In the genomic region with DNA sequence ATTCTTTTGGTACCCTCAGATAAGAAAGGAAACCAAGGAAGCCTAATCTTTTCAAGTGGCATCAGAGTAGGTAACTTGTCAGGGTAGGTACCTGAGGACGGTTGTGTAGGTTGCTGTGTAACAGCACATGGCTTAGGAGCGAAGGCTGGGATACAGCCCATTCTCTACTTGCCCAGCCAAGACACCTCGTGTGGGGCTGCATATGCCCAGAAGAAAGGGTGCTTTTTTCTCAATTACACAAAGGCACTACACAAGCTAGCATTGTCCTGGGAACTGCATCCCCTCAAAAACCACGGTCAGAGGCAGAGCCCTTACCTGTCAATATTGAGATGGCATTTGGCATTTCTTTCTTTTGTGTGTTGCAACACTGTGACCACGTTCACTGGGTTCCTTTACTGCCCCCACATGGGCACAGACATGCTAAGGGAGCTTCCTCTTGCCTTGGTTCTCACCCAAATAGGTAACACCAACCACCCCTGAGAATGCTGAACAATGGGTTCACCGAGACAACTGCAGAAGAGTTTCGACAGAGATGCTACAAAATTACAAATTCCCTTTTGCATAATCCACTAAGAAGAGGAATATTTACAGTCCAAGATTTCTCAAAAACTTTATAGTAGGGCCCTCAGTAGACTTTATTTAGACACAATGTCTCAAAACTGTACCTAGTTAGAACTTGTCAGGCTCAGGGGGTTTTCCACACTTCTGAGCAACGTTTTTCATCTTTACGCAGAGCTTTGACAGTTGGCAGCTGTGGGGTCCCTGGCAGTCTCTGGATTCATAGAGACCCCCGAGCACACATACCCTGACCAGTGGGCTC, we compare ENCODE assay signal across 10 cellular contexts. TPM values are rescaled to one million over a fixed set of nuclear protein-coding genes. Genes with fewer than 3 reads are reported as not detected.
DNase-seq lines count a peak whose midpoint lies in the region; ATAC-seq and TF ChIP-seq lines count a peak whose summit lies in the region.
"Had no signal": no experiment of that assay in that cellular context is flagged by ENCODE, and none has a peak within 500 bp of the region (broad histone marks: within the 10 kb centered on the region; RNA-seq: fewer than 3 reads in every experiment).

No MANE protein-coding gene starts in this region.

- H3K9me3 Mint-ChIP-seq in activated CD8-positive, alpha-beta T cell treated with anti-CD3 and anti-CD28 coated beads, Interleukin-2, amount 10 ng/mL, durations not matched to agents 7 days and 5 days (ENCODE audit: insufficient read depth) = no peaks in the 10 kb centered on the region
- no peaks in the 10 kb centered on the region for H3K9me3 Mint-ChIP-seq in neural progenitor cell

- peak; percentile 51 for DNase-seq in activated CD8-positive, alpha-beta T cell treated with anti-CD3 and anti-CD28 coated beads, Interleukin-2, amount 10 ng/mL, durations not matched to agents 7 days and 5 days
- DNase-seq in ecto neural progenitor cell (ENCODE audit: low spot score) = no peak
- DNase-seq in omental fat pad (ENCODE audit: low spot score) = no peak
- no peak for DNase-seq in NCI-H748 treated with DMSO at 0.1 percent for 48 hours (lab: John Stamatoyannopoulos, UW)
- DNase-seq in neural progenitor cell (ENCODE audit: low spot score) = no peak
- DNase-seq: NCI-H82 had no signal

- peak overlapping the region; percentile 3 for H3K4me3 Mint-ChIP-seq in activated CD8-positive, alpha-beta T cell treated with anti-CD3 and anti-CD28 coated beads, Interleukin-2, amount 10 ng/mL, durations not matched to agents 7 days and 5 days
- no peak overlapping the region for H3K4me3 Mint-ChIP-seq in neural progenitor cell

- CTCF ChIA-PET in activated CD8-positive, alpha-beta T cell treated with anti-CD3 and anti-CD28 coated beads, Interleukin-2, amount 10 ng/mL, durations not matched to agents 7 days and 5 days (lab: Charles Lee) = interaction anchor here (0.8 to 4.6 kb wide), 26 partner anchors 9 to 108 kb away, joined by 3 to 53 read pairs (median 4); no protein-coding TSS in a partner anchor

- H3K27me3 Mint-ChIP-seq in activated CD8-positive, alpha-beta T cell treated with anti-CD3 and anti-CD28 coated beads, Interleukin-2, amount 10 ng/mL, durations not matched to agents 7 days and 5 days (ENCODE audit: low read depth) = no peaks in the 10 kb centered on the region
- H3K27me3 Mint-ChIP-seq in neural progenitor cell (ENCODE audit: insufficient read depth, low read depth) = no peaks in the 10 kb centered on the region

- H3K27ac Mint-ChIP-seq in activated CD8-positive, alpha-beta T cell treated with anti-CD3 and anti-CD28 coated beads, Interleukin-2, amount 10 ng/mL, durations not matched to agents 7 days and 5 days = peak overlapping the region; percentile 27
- no peak overlapping the region for H3K27ac Mint-ChIP-seq in neural progenitor cell

- no peaks in the 10 kb centered on the region for H3K9me3 ChIP-seq in neural progenitor cell (ENCODE audit: low read depth)

- TF ChIP-seq CTCF in omental fat pad (IDR thresholded peaks at IDR 0.05) (no peak), neural progenitor cell (IDR thresholded peaks at IDR 0.05) (no peak)

- no peak overlapping the region for H3K4me2 ChIP-seq in neural progenitor cell

- no peak overlapping the region for H3K9ac ChIP-seq in neural progenitor cell

- H3F3A ChIP-seq in neural progenitor cell (ENCODE audit: low read depth) = no peaks in the 10 kb centered on the region

- H3K79me2 ChIP-seq in neural progenitor cell (ENCODE audit: low read depth) = no peaks in the 10 kb centered on the region

- no peak overlapping the region for H2AFZ ChIP-seq in neural progenitor cell (replicated peaks)

- H3K4me3 ChIP-seq in GM08714 (ENCODE audit: low read length) (peak overlapping the region; percentile 33; the same call in 1 of the 2 replicates), neural progenitor cell (no peak overlapping the region)

- H3K4me1 Mint-ChIP-seq in activated CD8-positive, alpha-beta T cell treated with anti-CD3 and anti-CD28 coated beads, Interleukin-2, amount 10 ng/mL, durations not matched to agents 7 days and 5 days (ENCODE audit: low read depth) = peaks cover 24% of the 10 kb centered on the region
- peaks cover 5% of the 10 kb centered on the region for H3K4me1 Mint-ChIP-seq in neural progenitor cell

- H3K4me1 ChIP-seq in neural progenitor cell = no peaks in the 10 kb centered on the region

- POLR2A ChIA-PET in activated CD8-positive, alpha-beta T cell treated with anti-CD3 and anti-CD28 coated beads, Interleukin-2, amount 10 ng/mL, durations not matched to agents 7 days and 5 days (lab: Charles Lee) = interaction anchor here (0.6 to 1.2 kb wide), 4 partner anchors 9 to 1134 kb away, joined by 3 read pairs; no protein-coding TSS in a partner anchor

- no peaks in the 10 kb centered on the region for H3K27me3 ChIP-seq in neural progenitor cell

- H3K36me3 Mint-ChIP-seq in activated CD8-positive, alpha-beta T cell treated with anti-CD3 and anti-CD28 coated beads, Interleukin-2, amount 10 ng/mL, durations not matched to agents 7 days and 5 days (ENCODE audit: low read depth) = no peaks in the 10 kb centered on the region
- H3K36me3 Mint-ChIP-seq in neural progenitor cell = no peaks in the 10 kb centered on the region

- no peak overlapping the region for H3K27ac ChIP-seq in neural progenitor cell

- ATAC-seq in GM19035 (IDR thresholded peaks at IDR 0.05; ENCODE audit: unreplicated experiment) (peak; percentile 84), HG03039 (IDR thresholded peaks at IDR 0.05; ENCODE audit: unreplicated experiment) (peak; percentile 82), omental fat pad (ENCODE audit: low FRiP score) (no peak)
- ATAC-seq in activated CD8-positive, alpha-beta T cell treated with anti-CD3 and anti-CD28 coated beads, Interleukin-2, amount 10 ng/mL, durations not matched to agents 7 days and 5 days = peak; percentile 74

- no peaks in the 10 kb centered on the region for H3K36me3 ChIP-seq in neural progenitor cell

- H4K20me1 ChIP-seq in neural progenitor cell (ENCODE audit: low read depth) = no peaks in the 10 kb centered on the region

RNA-seq across cellular contexts. Expression of a gene that starts 35.8 kb away (rescaled TPM):
- total RNA-seq in activated CD8-positive, alpha-beta T cell treated with anti-CD3 and anti-CD28 coated beads, Interleukin-2, amount 10 ng/mL, durations not matched to agents 7 days and 5 days = under 1 TPM; 0.29 to 0.42 TPM
- 1 to 10 TPM in 2 of 4 donors, not detected in 2; 1.3 to 1.7 TPM for total RNA-seq in omental fat pad
- total RNA-seq in neural progenitor cell (ENCODE audit: low replicate concordance) = not detected in 2 replicates
- total RNA-seq: G401 had no signal
